ENCODE assay signal across 1 cellular context in genomic region chr3:64992462-64993285, GRCh38.
TF ChIP-seq lines count a peak whose summit lies in the region.

No MANE protein-coding gene starts in this region.

TF ChIP-seq in K562, 482 proteins besides CTCF, POLR2A, EP300 and RAD21 (continued from another document):
- TF ChIP-seq REST (CRISPR knock-in tag; IDR thresholded peaks at IDR 0.05; ENCODE audit: low read depth) (no peak), SNRNP70 (optimal IDR thresholded peaks at IDR 0.05; ENCODE audit: low read depth, low read length) (no peak), ZNF384 (IDR thresholded peaks at IDR 0.05; ENCODE audit: low read depth, low read length) (no peak), CREB1 (IDR thresholded peaks at IDR 0.05) (no peak), CREB1 (CRISPR knock-in tag; IDR thresholded peaks at IDR 0.05) (no peak), ZNF79 (CRISPR knock-in tag; IDR thresholded peaks at IDR 0.05; ENCODE audit: low read depth) (no peak), SP2 (IDR thresholded peaks at IDR 0.05; ENCODE audit: extremely low read depth, low read depth, low read length, poor library complexity, severe bottlenecking) (no peak), ZNF124 (CRISPR knock-in tag; IDR thresholded peaks at IDR 0.05) (no peak)
TF ChIP-seq in K562: peak in this region for 0.
